In genomic region chr2:190679813-190680591, GRCh38 we compare ENCODE assay signal across 8 cellular contexts. TPM values are rescaled to one million over a fixed set of nuclear protein-coding genes. Genes with fewer than 3 reads are reported as not detected.
DNase-seq lines count a peak whose midpoint lies in the region; ATAC-seq, FAIRE-seq and TF ChIP-seq lines count a peak whose summit lies in the region.

No MANE protein-coding gene starts in this region.

- H3K4me1 Mint-ChIP-seq in activated CD4-positive, alpha-beta T cell treated with anti-CD3 and anti-CD28 coated beads for 36 hours: peaks cover 56% of the 10 kb centered on the region

- H3K4me1 ChIP-seq in mucosa of descending colon (ENCODE audit: low read depth): peaks cover 2% of the 10 kb centered on the region

- ATAC-seq in GM21825 (IDR thresholded peaks at IDR 0.05; ENCODE audit: unreplicated experiment): peak; percentile 45
- no peak for ATAC-seq in activated CD4-positive, alpha-beta T cell treated with anti-CD3 and anti-CD28 coated beads for 36 hours
- ATAC-seq in mucosa of descending colon: peak; percentile 91

- intact Hi-C loops in activated CD4-positive, alpha-beta T cell treated with anti-CD3 and anti-CD28 coated beads for 36 hours (cut with DNase I, micrococcal nuclease): loop anchor here (1.0 to 10.0 kb wide), 4 partner anchors 147 to 345 kb away; partner anchors contain the start of gene STAT1 (in 1 of the 2)
- intact Hi-C loops in mucosa of descending colon (cut with DNase I, micrococcal nuclease): no loop called here

- POLR2A ChIA-PET in activated CD4-positive, alpha-beta T cell treated with anti-CD3 and anti-CD28 coated beads for 36 hours (lab: Charles Lee): interaction anchor here (0.6 to 2.7 kb wide), 2 partner anchors 10 to 202 kb away, joined by 3 to 26 read pairs; partner anchors contain the start of gene GLS

- no peaks in the 10 kb centered on the region for H3K36me3 ChIP-seq in mucosa of descending colon (ENCODE audit: low read depth)

- in situ Hi-C loops in KBM-7 (cut with MboI; ENCODE audit: low pct_unique_long_range_greater_than_20kb, low sequenced_read_pairs): no loop called here

- no peaks in the 10 kb centered on the region for H3K27me3 Mint-ChIP-seq in activated CD4-positive, alpha-beta T cell treated with anti-CD3 and anti-CD28 coated beads for 36 hours

- H3K4me3 ChIP-seq in mucosa of descending colon: no peak overlapping the region

- no peaks in the 10 kb centered on the region for H3K9me3 ChIP-seq in mucosa of descending colon

- FAIRE-seq in GM12892 (lab: Jason Lieb, UNC): peak; percentile 97

- H3K27ac Mint-ChIP-seq in activated CD4-positive, alpha-beta T cell treated with anti-CD3 and anti-CD28 coated beads for 36 hours: peak overlapping the region; percentile 97

- peak overlapping the region; percentile 36 for H3K4me3 Mint-ChIP-seq in activated CD4-positive, alpha-beta T cell treated with anti-CD3 and anti-CD28 coated beads for 36 hours

- H3K9me3 Mint-ChIP-seq in activated CD4-positive, alpha-beta T cell treated with anti-CD3 and anti-CD28 coated beads for 36 hours (ENCODE audit: low read depth): no peaks in the 10 kb centered on the region

- CTCF ChIA-PET in activated CD4-positive, alpha-beta T cell treated with anti-CD3 and anti-CD28 coated beads for 36 hours (lab: Charles Lee): interaction anchor here (0.6 to 6.6 kb wide), 21 partner anchors 12 to 925 kb away, joined by 3 to 58 read pairs (median 4); no protein-coding TSS in a partner anchor

- TF ChIP-seq CTCF in mucosa of descending colon (IDR thresholded peaks at IDR 0.05): peak; percentile 46

- H3K36me3 Mint-ChIP-seq in activated CD4-positive, alpha-beta T cell treated with anti-CD3 and anti-CD28 coated beads for 36 hours (ENCODE audit: low read depth): peaks cover 28% of the 10 kb centered on the region

- TF ChIP-seq POLR2A in GM12892 (IDR thresholded peaks at IDR 0.05; ENCODE audit: low read depth, low read length): peak; percentile 81

- DNase-seq in GM12892 (ENCODE audit: insufficient read length) (no peak), KBM-7 (peak; percentile 41), mucosa of descending colon (peak; percentile 70 to 77 (median 70)), superior temporal gyrus (ENCODE audit: extremely low spot score) (peak; percentile 69), COR-L47 (lab: John Stamatoyannopoulos, UW) (no peak)
- peak; percentile 75 for DNase-seq in activated CD4-positive, alpha-beta T cell treated with anti-CD3 and anti-CD28 coated beads for 36 hours
- peak; percentile 43 for DNase-seq in effector CD4-positive, alpha-beta T cell

RNA-seq across cellular contexts. Expression of gene NAB1, which starts 31.1 kb away (rescaled TPM):
- polyA plus RNA-seq in GM12892 (2012; ENCODE audit: missing spikeins): 24.8 TPM
- total RNA-seq in activated CD4-positive, alpha-beta T cell treated with anti-CD3 and anti-CD28 coated beads for 36 hours: 10 to 100 TPM; 41.4 to 43.6 TPM
- 10 to 100 TPM; 23.4 to 55.0 (median 28.9) TPM for total RNA-seq in mucosa of descending colon

Comparison
In these comparisons a context has a peak if more than half of its experiments do, and no peak if none do; other contexts are left out.
1. DNase-seq: peak in KBM-7 (single experiment), activated CD4-positive, alpha-beta T cell treated with anti-CD3 and anti-CD28 coated beads for 36 hours (single experiment), effector CD4-positive, alpha-beta T cell (single experiment), mucosa of descending colon (3 of 3) and superior temporal gyrus (single experiment); none in GM12892 (single experiment) and COR-L47 (single experiment).
2. intact Hi-C loops: an anchor here in activated CD4-positive, alpha-beta T cell treated with anti-CD3 and anti-CD28 coated beads for 36 hours (1.0 to 10.0 kb wide); none called in mucosa of descending colon.